1 cellular context compared by ENCODE assay signal in genomic region chr4:172786039-172786792, GRCh38.
TF ChIP-seq lines count a peak whose summit lies in the region.

No MANE protein-coding gene starts in this region.

TF ChIP-seq in IMR-90, 13 proteins besides CTCF, POLR2A, EP300 and RAD21:
- TF ChIP-seq FOS (IDR thresholded peaks at IDR 0.05; ENCODE audit: low read depth, low read length) (no peak), CHD1 (IDR thresholded peaks at IDR 0.05; ENCODE audit: low read depth, low read length) (no peak), CEBPB (IDR thresholded peaks at IDR 0.05; ENCODE audit: low read depth, low read length) (no peak), NFE2L2 (IDR thresholded peaks at IDR 0.05; ENCODE audit: low read depth, low read length) (no peak), USF2 (IDR thresholded peaks at IDR 0.05; ENCODE audit: low read depth, low read length) (no peak), ELK1 (IDR thresholded peaks at IDR 0.05; ENCODE audit: borderline replicate concordance, low read depth, low read length) (no peak), SMC3 (IDR thresholded peaks at IDR 0.05; ENCODE audit: low read depth, low read length) (no peak), MAZ (IDR thresholded peaks at IDR 0.05; ENCODE audit: borderline replicate concordance, low read depth, low read length) (no peak), RCOR1 (IDR thresholded peaks at IDR 0.05; ENCODE audit: insufficient replicate concordance, low read length) (no peak), RFX5 (IDR thresholded peaks at IDR 0.05; ENCODE audit: low read depth, low read length) (no peak)
TF ChIP-seq in IMR-90: peak in this region for 0.
